ENCODE assay signal across 8 cellular contexts in the genomic region with DNA sequence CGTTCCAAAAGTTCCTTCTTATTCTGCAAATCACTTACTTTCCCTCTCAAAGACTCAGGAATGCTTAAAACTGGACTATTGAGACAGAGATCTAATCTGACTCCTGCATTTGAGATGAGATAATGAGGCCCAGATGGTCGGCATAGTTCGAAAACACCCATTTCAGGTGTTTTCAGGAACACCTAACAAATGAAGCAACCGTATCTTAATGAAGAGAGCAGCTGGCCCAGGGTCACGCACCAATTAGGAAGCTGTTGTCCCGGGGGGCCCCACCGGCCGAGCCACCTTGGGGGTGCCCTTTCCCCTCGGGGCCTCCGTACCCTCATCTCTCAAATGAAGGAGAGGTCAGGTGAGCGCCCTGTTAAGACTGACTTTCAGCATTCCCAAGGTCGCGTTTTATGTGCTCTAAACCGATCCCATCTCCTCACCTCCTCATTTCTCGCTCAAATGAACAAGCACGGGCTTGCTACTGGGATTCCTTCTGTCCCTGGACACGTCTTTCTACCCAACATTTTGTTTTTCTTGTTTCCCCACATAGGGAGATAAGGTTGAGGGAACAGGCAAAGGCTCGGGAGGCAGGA. TPM values are rescaled to one million over a fixed set of nuclear protein-coding genes. Genes with fewer than 3 reads are reported as not detected.
DNase-seq lines count a peak whose midpoint lies in the region; ATAC-seq and TF ChIP-seq lines count a peak whose summit lies in the region.

No MANE protein-coding gene starts in this region.

- TF ChIP-seq CTCF in GM12864 (IDR thresholded peaks at IDR 0.05; ENCODE audit: low read depth, low read length, missing control alignments): no peak
- no peak for TF ChIP-seq CTCF in PC-3 (conservative IDR thresholded peaks at IDR 0.05; ENCODE audit: low read depth, low read length)

- ATAC-seq in PC-3 (no peak; the same call in 1 of the 2 replicates), esophagus mucosa (peak; percentile 6), HG03565 (IDR thresholded peaks at IDR 0.05; ENCODE audit: unreplicated experiment) (no peak), HG03354 (IDR thresholded peaks at IDR 0.05; ENCODE audit: poor library complexity, severe bottlenecking, unreplicated experiment) (no peak), GM18870 (IDR thresholded peaks at IDR 0.05; ENCODE audit: unreplicated experiment) (no peak)

- POLR2A ChIA-PET in PC-3 (lab: Charles Lee; ENCODE audit: unreplicated experiment): no interaction called here

- no peak overlapping the region for H3K27ac ChIP-seq in PC-3 (ENCODE audit: low read length)

- H2AFZ ChIP-seq in PC-3 (ENCODE audit: low read length): no peak overlapping the region
- no peak overlapping the region for H2AFZ ChIP-seq in neuron (ENCODE audit: low read depth, low read length)

- no peaks in the 10 kb centered on the region for H3K9me2 ChIP-seq in PC-3 (replicated peaks; ENCODE audit: low read length)

- DNase-seq in GM12864 (ENCODE audit: low read depth): no peak
- no peak for DNase-seq in PC-3
- no peak for DNase-seq in NCI-H1048 (lab: John Stamatoyannopoulos, UW)

- H4K20me1 ChIP-seq in PC-3 (ENCODE audit: low read length): peaks cover 17% of the 10 kb centered on the region; the same call in 1 of the 2 replicates

- H3F3A ChIP-seq in PC-3 (ENCODE audit: low read length, unreplicated experiment): no peaks in the 10 kb centered on the region

- TSS peak; percentile 61 for BruUV-seq in PC-3 (replicated peaks; lab: Mats Ljungman, UMichigan)

- intact Hi-C loops in PC-3 (cut with micrococcal nuclease): loop anchor here (5.0 kb wide), 1 partner anchor 426 kb away; no protein-coding TSS in a partner anchor

- CTCF ChIA-PET in PC-3 (lab: Charles Lee): no interaction called here

- peaks cover 44% of the 10 kb centered on the region for H3K79me2 ChIP-seq in PC-3 (ENCODE audit: low read length)

- H3K4me1 ChIP-seq in PC-3 (ENCODE audit: insufficient read depth, low read length): peaks cover 8% of the 10 kb centered on the region; the same call in 1 of the 2 replicates
- peaks cover 24% of the 10 kb centered on the region for H3K4me1 ChIP-seq in neuron (ENCODE audit: insufficient read depth, low read length)

- no peaks in the 10 kb centered on the region; the same call in 1 of the 2 replicates for H3K36me3 ChIP-seq in PC-3 (ENCODE audit: low read depth, low read length)
- H3K36me3 ChIP-seq in neuron (ENCODE audit: insufficient read depth, low read length): peaks cover 20% of the 10 kb centered on the region

- no peaks in the 10 kb centered on the region for H3K9me3 ChIP-seq in PC-3 (ENCODE audit: low read length)
- peaks cover 2% of the 10 kb centered on the region for H3K9me3 ChIP-seq in neuron (ENCODE audit: low read length)

- H3K27me3 ChIP-seq in PC-3 (ENCODE audit: low read length): no peaks in the 10 kb centered on the region
- H3K27me3 ChIP-seq in neuron (ENCODE audit: insufficient read depth, low read length): no peaks in the 10 kb centered on the region

- peak overlapping the region; percentile 79 for H3K4me3 ChIP-seq in GM12864 (ENCODE audit: low read depth, low read length)
- H3K4me3 ChIP-seq in PC-3 (ENCODE audit: low read length): peak overlapping the region; percentile 79
- H3K4me3 ChIP-seq in neuron (ENCODE audit: low read length): peak overlapping the region; percentile 88

- peak overlapping the region; percentile 99 for H3K4me2 ChIP-seq in PC-3 (ENCODE audit: low read length)

- peak overlapping the region; percentile 76 for H3K9ac ChIP-seq in PC-3 (ENCODE audit: low read length)

RNA-seq across cellular contexts. Expression of a gene that starts 0.8 kb away (rescaled TPM):
- total RNA-seq in PC-3 (2014; rRNA removed) (133 and 148 TPM in 2 replicates), esophagus mucosa (64.6 TPM)
